19 cellular contexts compared by ENCODE assay signal in genomic region chr18:73551211-73551610, GRCh38.
A peak's percentile ranks its signal among the peaks of the same experiment; 100 is the strongest.
DNase-seq lines count a peak whose midpoint lies in the region; ATAC-seq and TF ChIP-seq lines count a peak whose summit lies in the region.
"Had no signal": no experiment of that assay in that cellular context is flagged by ENCODE, and none has a peak within 500 bp of the region (broad histone marks: within the 10 kb centered on the region; RNA-seq: fewer than 3 reads in every experiment).

No MANE protein-coding gene starts in this region.

- H3K27ac ChIP-seq in WERI-Rb-1, result peak overlapping the region; percentile 92
- H3K27ac ChIP-seq: 22Rv1, SK-N-MC had no signal

- H3K4me3 ChIP-seq in WERI-Rb-1 (ENCODE audit: low read depth, low read length), result peak overlapping the region; percentile 26
- H3K4me3 ChIP-seq: SK-N-MC had no signal

- H3K36me3 ChIP-seq in WERI-Rb-1, result no peaks in the 10 kb centered on the region
- H3K36me3 ChIP-seq: BE2C had no signal

- ATAC-seq in HG02884 (IDR thresholded peaks at IDR 0.05; ENCODE audit: unreplicated experiment), result no peak
- ATAC-seq: HepG2 had no signal

- no peaks in the 10 kb centered on the region for H3K27me3 ChIP-seq in WERI-Rb-1 (ENCODE audit: insufficient read depth, low read depth, severe bottlenecking)
- H3K27me3 ChIP-seq: BE2C had no signal

- no peak for TF ChIP-seq CTCF in WERI-Rb-1 (IDR thresholded peaks at IDR 0.05; ENCODE audit: low read depth, low read length)

- H3K9me3 ChIP-seq in WERI-Rb-1 (ENCODE audit: severe bottlenecking), result no peaks in the 10 kb centered on the region
- H3K9me3 ChIP-seq: BE2C had no signal

- DNase-seq in DMS53 (lab: John Stamatoyannopoulos, UW) (peak; percentile 29), DMS53 treated with DMSO at 0.1 percent for 48 hours (lab: John Stamatoyannopoulos, UW; ENCODE audit: unreplicated experiment) (no peak), NCI-H446 treated with DMSO at 0.1 percent for 48 hours (lab: John Stamatoyannopoulos, UW) (peak; percentile 13), WERI-Rb-1 (peak; percentile 75), AG08395 (ENCODE audit: low spot score) (no peak)
- DNase-seq in stimulated activated naive CD4-positive, alpha-beta T cell treated with Interleukin-2 at 50 U/mL for 16 hours (lab: John Stamatoyannopoulos, UW), result no peak
- DNase-seq: BE2C, Calu3, DMS79 treated with DMSO at 0.1 percent for 48 hours, Kasumi-1, MV-4-11, NCI-H1105, NCI-H2081, SIG-M5, SW 1271 had no signal

Comparison
In these comparisons a context has a peak if more than half of its experiments do, and no peak if none do; other contexts are left out.
1. DNase-seq: peak in DMS53 (single experiment), NCI-H446 treated with DMSO at 0.1 percent for 48 hours (single experiment) and WERI-Rb-1 (single experiment); none in DMS53 treated with DMSO at 0.1 percent for 48 hours (single experiment), AG08395 (single experiment) and stimulated activated naive CD4-positive, alpha-beta T cell treated with Interleukin-2 at 50 U/mL for 16 hours (single experiment).